In the genomic region with DNA sequence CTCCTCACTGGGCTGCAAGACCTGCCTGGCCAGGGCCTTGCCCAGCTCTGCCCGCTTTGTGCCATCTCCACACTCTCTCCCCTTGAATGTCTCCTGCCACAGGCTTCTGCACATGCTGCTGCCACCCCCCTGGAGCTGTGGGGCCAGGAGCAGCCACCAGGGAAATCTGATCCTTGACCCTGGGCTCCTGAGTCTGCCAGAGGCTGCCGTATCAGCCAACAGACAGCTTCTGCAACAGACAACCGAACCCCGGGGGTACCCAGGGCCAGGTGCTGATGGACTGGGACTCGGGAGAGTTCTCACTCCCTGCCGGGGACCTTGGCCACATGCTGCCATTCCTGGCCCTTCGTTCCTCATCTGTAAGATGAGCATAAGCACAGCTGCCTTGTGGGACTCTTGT, we compare ENCODE assay signal across 17 cellular contexts.
"Had no signal": no experiment of that assay in that cellular context is flagged by ENCODE, and none has a peak within 500 bp of the region (broad histone marks: within the 10 kb centered on the region; RNA-seq: fewer than 3 reads in every experiment).

No MANE protein-coding gene starts in this region.

- H3K27me3 Mint-ChIP-seq: activated naive CD4-positive, alpha-beta T cell treated with anti-CD3 and anti-CD28 coated beads, Interleukin-2, amount 50 U/mL, for 24 hours; naive B cell had no signal

- H3K36me3 ChIP-seq: neural progenitor cell, stomach, thoracic aorta, uterus had no signal

- H3K9me3 ChIP-seq: stomach, thoracic aorta, uterus had no signal

- H3K27me3 ChIP-seq: hepatocyte, stomach, uterus had no signal

- H3K4me3 ChIP-seq: hepatocyte, neural progenitor cell, stomach, thoracic aorta, uterus had no signal

- H3K9ac ChIP-seq: neural progenitor cell had no signal

- H3K4me2 ChIP-seq: hepatocyte, neural progenitor cell had no signal

- H3K36me3 Mint-ChIP-seq: activated naive CD4-positive, alpha-beta T cell treated with anti-CD3 and anti-CD28 coated beads, Interleukin-2, amount 50 U/mL, for 24 hours; naive B cell; neural progenitor cell had no signal

- H3K9me3 Mint-ChIP-seq: activated naive CD4-positive, alpha-beta T cell treated with anti-CD3 and anti-CD28 coated beads, Interleukin-2, amount 50 U/mL, for 24 hours; naive B cell; neural progenitor cell had no signal

- H3K27ac ChIP-seq: neural progenitor cell, thoracic aorta had no signal

- DNase-seq: activated CD4-positive, alpha-beta T cell treated with anti-CD3 and anti-CD28 coated beads, Interleukin-2, amount 50 U/mL, for 48 hours; activated CD4-positive, CD25-positive, alpha-beta regulatory T cell treated with anti-CD3 and anti-CD28 coated beads, Interleukin-2, amount 50 U/mL, for 72 hours; activated CD8-positive, alpha-beta memory T cell treated with anti-CD3 and anti-CD28 coated beads, Interleukin-2, amount 10 ng/mL, durations not matched to agents 7 days and 5 days; activated T-cell treated with anti-CD3 and anti-CD28 coated beads, Interleukin-2, amount 50 U/mL, for 1 hour; amniotic stem cell; mammary epithelial cell; naive B cell; stimulated activated CD4-positive, alpha-beta T cell treated with anti-CD3 and anti-CD28 coated beads, Interleukin-1b, Interleukin-23, amount 100 ng/mL, for 48 hours; stomach; T-helper 1 cell had no signal

- H3K4me3 Mint-ChIP-seq: activated CD8-positive, alpha-beta memory T cell treated with anti-CD3 and anti-CD28 coated beads, Interleukin-2, amount 10 ng/mL, durations not matched to agents 7 days and 5 days; activated naive CD4-positive, alpha-beta T cell treated with anti-CD3 and anti-CD28 coated beads, Interleukin-2, amount 50 U/mL, for 24 hours; neural progenitor cell had no signal

- ATAC-seq: activated CD8-positive, alpha-beta memory T cell treated with anti-CD3 and anti-CD28 coated beads, Interleukin-2, amount 10 ng/mL, durations not matched to agents 7 days and 5 days; esophagus mucosa; SK-N-SH treated with all-trans-retinoic acid at 6 μM for 48 hours had no signal

- H3K27ac Mint-ChIP-seq: activated CD8-positive, alpha-beta memory T cell treated with anti-CD3 and anti-CD28 coated beads, Interleukin-2, amount 10 ng/mL, durations not matched to agents 7 days and 5 days; activated naive CD4-positive, alpha-beta T cell treated with anti-CD3 and anti-CD28 coated beads, Interleukin-2, amount 50 U/mL, for 24 hours; neural progenitor cell had no signal
